Comparison of ENCODE assay signal across 14 cellular contexts in the genomic region with DNA sequence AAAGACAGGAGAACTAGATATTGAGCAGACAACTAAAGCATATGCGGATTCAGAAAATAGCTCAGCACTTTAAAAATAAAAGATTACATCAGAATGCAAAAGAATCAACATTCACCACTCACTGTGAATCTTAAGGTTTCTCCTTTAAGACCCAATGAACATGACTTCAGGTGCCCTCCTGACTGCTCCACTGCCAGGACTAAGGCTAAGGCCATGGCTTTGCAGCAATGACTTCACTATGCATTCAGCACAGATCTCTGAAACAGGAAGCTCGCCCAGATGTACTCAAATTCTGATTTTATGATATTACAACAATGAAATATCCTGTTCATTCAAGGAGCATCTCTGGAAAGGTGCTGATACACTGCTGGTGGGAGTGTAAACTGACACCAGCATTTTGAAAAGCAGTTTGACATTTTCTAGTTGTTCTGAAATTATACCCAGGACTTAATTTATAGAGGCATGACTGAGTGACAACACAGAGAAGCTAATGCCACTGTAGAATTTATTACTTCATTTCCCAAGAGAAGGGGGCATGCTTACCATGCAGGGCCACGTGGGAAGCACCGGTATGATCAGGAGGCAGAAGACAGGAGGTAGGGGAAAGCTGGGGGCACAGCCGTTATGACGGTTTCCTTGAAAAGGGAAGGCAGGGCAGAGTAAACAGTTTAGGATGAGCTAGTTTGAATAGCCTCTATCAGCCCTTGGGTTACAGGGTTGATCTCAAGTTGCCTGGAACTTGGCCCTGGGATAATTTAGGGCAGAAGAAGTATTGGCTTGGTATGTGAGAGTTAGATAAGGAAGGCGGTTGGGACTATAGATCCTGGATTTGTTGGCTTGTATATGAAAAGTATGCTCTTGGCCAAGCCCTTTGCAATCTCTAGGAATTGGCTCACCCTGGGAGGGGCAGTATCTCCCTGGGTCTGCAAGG.
A peak's percentile ranks its signal among the peaks of the same experiment; 100 is the strongest.
DNase-seq lines count a peak whose midpoint lies in the region; ATAC-seq and TF ChIP-seq lines count a peak whose summit lies in the region.
"Had no signal": no experiment of that assay in that cellular context is flagged by ENCODE, and none has a peak within 500 bp of the region (broad histone marks: within the 10 kb centered on the region; RNA-seq: fewer than 3 reads in every experiment).

No MANE protein-coding gene starts in this region.

- peaks cover 5% of the 10 kb centered on the region for H3K27me3 Mint-ChIP-seq in brain

- DNase-seq in HEK293T (ENCODE audit: extremely low spot score) (no peak), NCI-H69 (lab: John Stamatoyannopoulos, UW) (peak; percentile 88), mucosa of descending colon (no peak), DMS114 treated with DMSO at 0.1 percent for 48 hours (lab: John Stamatoyannopoulos, UW; ENCODE audit: unreplicated experiment) (no peak), NCI-H1105 treated with DMSO at 0.1 percent for 48 hours (lab: John Stamatoyannopoulos, UW) (no peak)
- no peak for DNase-seq in stimulated activated CD4-positive, alpha-beta T cell treated with anti-CD3 and anti-CD28 coated beads, Interleukin-1b, Interleukin-23, amount 100 ng/mL, for 48 hours
- DNase-seq: CD4-positive, alpha-beta T cell; Kasumi-1; NCI-H187 treated with DMSO at 0.1 percent for 48 hours; NCI-H226; NCI-H82; SHP77 had no signal

- peak overlapping the region in 3 of 5 experiments; percentile 4 to 67 (median 53) for H3K27ac Mint-ChIP-seq in brain
- H3K27ac Mint-ChIP-seq: B cell; CD4-positive, alpha-beta T cell had no signal

- POLR2A ChIA-PET in HEK293T (lab: Yijun Ruan, JAX): interaction anchor here (0.7 kb wide), 1 partner anchor 305 kb away, joined by 3 read pairs; no protein-coding TSS in a partner anchor

- H3K4me1 Mint-ChIP-seq in brain: peaks cover 66% of the 10 kb centered on the region
- H3K4me1 Mint-ChIP-seq: B cell had no signal

- H3K9me3 ChIP-seq in mucosa of descending colon: no peaks in the 10 kb centered on the region

- H3K4me3 Mint-ChIP-seq in brain: no peak overlapping the region
- H3K4me3 Mint-ChIP-seq: B cell; CD4-positive, alpha-beta T cell had no signal

- intact Hi-C loops in mucosa of descending colon (cut with DNase I, micrococcal nuclease): no loop called here

- CTCF ChIA-PET in HEK293T (lab: Yijun Ruan, JAX): interaction anchor here (0.6 kb wide), 1 partner anchor 1009 kb away, joined by 7 read pairs; no protein-coding TSS in a partner anchor

- peaks cover 6% of the 10 kb centered on the region for H3K4me1 ChIP-seq in mucosa of descending colon (ENCODE audit: low read depth)

- no peaks in the 10 kb centered on the region for H3K36me3 Mint-ChIP-seq in brain

- peaks cover 0 to 2% (median 0%) of the 10 kb centered on the region in 5 experiments for H3K9me3 Mint-ChIP-seq in brain
- H3K9me3 Mint-ChIP-seq: CD4-positive, alpha-beta T cell had no signal

- TF ChIP-seq CTCF in brain (conservative IDR thresholded peaks at IDR 0.05) (no peak), mucosa of descending colon (IDR thresholded peaks at IDR 0.05) (no peak)

- H3K4me3 ChIP-seq in mucosa of descending colon: no peak overlapping the region

- ATAC-seq in mucosa of descending colon: peak; percentile 55

- no peaks in the 10 kb centered on the region for H3K36me3 ChIP-seq in mucosa of descending colon (ENCODE audit: low read depth)

TF ChIP-seq in HEK293T, 16 proteins besides CTCF, POLR2A, EP300 and RAD21:
- TF ChIP-seq, protein P1, sequence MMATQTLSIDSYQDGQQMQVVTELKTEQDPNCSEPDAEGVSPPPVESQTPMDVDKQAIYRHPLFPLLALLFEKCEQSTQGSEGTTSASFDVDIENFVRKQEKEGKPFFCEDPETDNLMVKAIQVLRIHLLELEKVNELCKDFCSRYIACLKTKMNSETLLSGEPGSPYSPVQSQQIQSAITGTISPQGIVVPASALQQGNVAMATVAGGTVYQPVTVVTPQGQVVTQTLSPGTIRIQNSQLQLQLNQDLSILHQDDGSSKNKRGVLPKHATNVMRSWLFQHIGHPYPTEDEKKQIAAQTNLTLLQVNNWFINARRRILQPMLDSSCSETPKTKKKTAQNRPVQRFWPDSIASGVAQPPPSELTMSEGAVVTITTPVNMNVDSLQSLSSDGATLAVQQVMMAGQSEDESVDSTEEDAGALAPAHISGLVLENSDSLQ (IDR thresholded peaks at IDR 0.05): peak; percentile 50
- no peak for TF ChIP-seq SP1 (IDR thresholded peaks at IDR 0.05)
TF ChIP-seq in HEK293T: peak in this region for 1.
